ENCODE assay signal across 8 cellular contexts in the genomic region with DNA sequence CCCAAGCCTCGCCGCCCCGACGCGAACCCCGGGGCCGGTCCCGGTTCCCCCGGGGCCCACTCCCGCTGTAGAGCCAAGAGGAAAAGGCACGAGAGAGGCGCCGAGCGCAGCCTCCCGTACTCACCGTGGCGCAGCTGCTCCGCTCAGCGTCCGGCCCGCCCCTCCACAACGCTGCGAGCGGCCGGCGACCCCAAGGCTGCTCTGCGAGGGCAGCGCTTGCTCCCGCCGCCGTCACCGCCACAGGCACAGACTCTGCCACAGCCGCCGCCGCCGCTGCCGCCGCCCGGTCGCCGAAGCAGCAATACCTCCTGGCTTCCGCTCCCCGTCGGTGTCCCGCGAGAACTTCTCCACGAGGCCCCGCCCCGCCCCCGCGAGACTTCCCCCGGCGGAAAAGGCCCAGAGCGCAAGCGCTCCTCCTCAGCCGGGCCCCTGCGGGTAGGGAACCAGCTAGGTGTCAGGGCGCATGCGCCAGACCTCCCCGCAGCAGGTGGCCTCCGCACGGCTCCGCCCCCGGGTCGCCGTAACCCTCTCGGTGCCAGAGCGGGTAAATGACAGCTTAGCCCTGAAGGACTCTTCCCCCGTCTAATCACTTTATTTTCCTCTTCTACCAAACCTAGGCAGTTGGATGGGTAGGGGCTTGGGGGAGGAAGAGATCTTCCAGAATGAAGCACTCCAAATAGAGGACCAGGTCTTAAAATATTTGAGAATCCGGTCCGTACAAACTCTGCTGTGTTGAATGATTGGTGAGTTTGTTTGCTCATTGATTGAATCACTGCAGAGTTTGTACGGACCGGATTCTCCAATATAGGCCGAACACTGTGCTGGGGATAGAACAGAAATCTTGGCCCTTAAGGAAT. TPM values are rescaled to one million over a fixed set of nuclear protein-coding genes. Genes with fewer than 3 reads are reported as not detected.
DNase-seq lines count a peak whose midpoint lies in the region; ATAC-seq and TF ChIP-seq lines count a peak whose summit lies in the region.

A gene (minus strand): TSS at position 314 of the 857 bp plus-strand sequence. CDS start 12,050 bp downstream, outside the sequence.

- peak within 1 kb of the TSS; percentile 89 for H3K9ac ChIP-seq in SK-N-SH

- H4K20me1 ChIP-seq in SK-N-SH (ENCODE audit: insufficient read depth), result peaks cover 36% of the 10 kb centered on the region

- CTCF ChIA-PET in SK-N-SH (lab: Yijun Ruan, JAX), result interaction anchor here (0.6 to 5.8 kb wide), 14 partner anchors 9 to 291 kb away, joined by 3 to 65 read pairs (median 4); a partner anchor contains a TSS

- no peak for TF ChIP-seq RAD21 in SK-N-SH (IDR thresholded peaks at IDR 0.05; ENCODE audit: low read length)

- H2AFZ ChIP-seq in SK-N-SH (ENCODE audit: low read depth), result peak within 1 kb of the TSS; percentile 88

- no peaks in the 10 kb centered on the region; the same call in 1 of the 2 replicates for H3K27me3 ChIP-seq in SK-N-SH (ENCODE audit: insufficient read depth)

- ATAC-seq in HG02571 (IDR thresholded peaks at IDR 0.05; ENCODE audit: unreplicated experiment), result peak; percentile 79

- H3F3A ChIP-seq in SK-N-SH (replicated peaks; ENCODE audit: insufficient read depth), result peaks cover 19% of the 10 kb centered on the region

- H3K79me2 ChIP-seq in SK-N-SH (ENCODE audit: insufficient read depth), result peaks cover 49% of the 10 kb centered on the region

- peak within 1 kb of the TSS; percentile 82 to 86 for H3K4me3 ChIP-seq in SK-N-SH (ENCODE audit: low read depth in 2 of 2, low read length in 1 of 2)

- 2% methylated on average over 48 of the region's 74 CpGs for WGBS in SK-N-SH (ENCODE audit: low lambda C conversion rate)

- no peaks in the 10 kb centered on the region for H3K9me3 ChIP-seq in SK-N-SH

- peaks cover 4 to 6% of the 10 kb centered on the region in 2 experiments; a peak in 3 of 4 replicates for H3K4me1 ChIP-seq in SK-N-SH (ENCODE audit: control insufficient read depth in 1 of 2, insufficient read depth in 2 of 2, low read depth in 1 of 2, low read length in 1 of 2)

- no peak for TF ChIP-seq CTCF in SK-N-SH (IDR thresholded peaks at IDR 0.05)

- no peak; a peak in 1 of 4 replicates for TF ChIP-seq EP300 in SK-N-SH (IDR thresholded peaks at IDR 0.05; ENCODE audit: borderline replicate concordance in 1 of 2, low read depth in 1 of 2, low read length in 1 of 2)

- peak within 1 kb of the TSS; percentile 69 to 70 for H3K27ac ChIP-seq in SK-N-SH (ENCODE audit: low read depth in 2 of 2, low read length in 1 of 2)
- H3K27ac ChIP-seq in substantia nigra (ENCODE audit: low read depth, low read length, poor library complexity, severe bottlenecking), result peak within 1 kb of the TSS; percentile 88

- DNase-seq in GM03348 (ENCODE audit: low spot score) (peak; percentile 100), NCI-H1092 (lab: John Stamatoyannopoulos, UW) (peak; percentile 96), SK-N-SH (peak; percentile 100), germinal center (ENCODE audit: low spot score) (peak; percentile 100), non-pigmented ciliary epithelial cell (ENCODE audit: low read depth) (peak; percentile 55), substantia nigra (lab: John Stamatoyannopoulos, UW) (peak; percentile 91 to 99 (median 97))
- peak; percentile 100 for DNase-seq in activated naive CD4-positive, alpha-beta T cell treated with anti-CD3 and anti-CD28 coated beads, Interleukin-2, amount 50 U/mL, for 16 hours

- H3K9me2 ChIP-seq in SK-N-SH, result no peaks in the 10 kb centered on the region

- POLR2A ChIA-PET in SK-N-SH (lab: Yijun Ruan, JAX), result interaction anchor here (0.5 to 2.4 kb wide), 12 partner anchors 12 to 212 kb away, joined by 3 to 20 read pairs (median 4); a partner anchor contains a TSS

- H3K36me3 ChIP-seq in SK-N-SH (replicated peaks in 1 of 2; ENCODE audit: control insufficient read depth in 1 of 2, insufficient read depth in 2 of 2, low read length in 1 of 2), result no peaks in the 10 kb centered on the region

- peak within 1 kb of the TSS; percentile 90 for H3K4me2 ChIP-seq in SK-N-SH

TF ChIP-seq in SK-N-SH, 30 proteins besides CTCF, POLR2A, EP300 and RAD21 (continues in another document):
- TF ChIP-seq, protein P1, sequence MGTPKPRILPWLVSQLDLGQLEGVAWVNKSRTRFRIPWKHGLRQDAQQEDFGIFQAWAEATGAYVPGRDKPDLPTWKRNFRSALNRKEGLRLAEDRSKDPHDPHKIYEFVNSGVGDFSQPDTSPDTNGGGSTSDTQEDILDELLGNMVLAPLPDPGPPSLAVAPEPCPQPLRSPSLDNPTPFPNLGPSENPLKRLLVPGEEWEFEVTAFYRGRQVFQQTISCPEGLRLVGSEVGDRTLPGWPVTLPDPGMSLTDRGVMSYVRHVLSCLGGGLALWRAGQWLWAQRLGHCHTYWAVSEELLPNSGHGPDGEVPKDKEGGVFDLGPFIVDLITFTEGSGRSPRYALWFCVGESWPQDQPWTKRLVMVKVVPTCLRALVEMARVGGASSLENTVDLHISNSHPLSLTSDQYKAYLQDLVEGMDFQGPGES (IDR thresholded peaks at IDR 0.05; ENCODE audit: low read depth, low read length), result no peak
- TF ChIP-seq SIN3A (IDR thresholded peaks at IDR 0.05; ENCODE audit: borderline replicate concordance, low read depth, low read length), result peak; percentile 84
- no peak for TF ChIP-seq RXRA (IDR thresholded peaks at IDR 0.05; ENCODE audit: borderline replicate concordance, low read depth)
- TF ChIP-seq, protein P2, sequence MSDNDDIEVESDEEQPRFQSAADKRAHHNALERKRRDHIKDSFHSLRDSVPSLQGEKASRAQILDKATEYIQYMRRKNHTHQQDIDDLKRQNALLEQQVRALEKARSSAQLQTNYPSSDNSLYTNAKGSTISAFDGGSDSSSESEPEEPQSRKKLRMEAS (IDR thresholded peaks at IDR 0.05; ENCODE audit: low read depth), result peak; percentile 55
- no peak for TF ChIP-seq SMC3 (IDR thresholded peaks at IDR 0.05; ENCODE audit: low read depth, low read length)
- peak; percentile 60; the same call in 1 of the 2 replicates for TF ChIP-seq GABPA (IDR thresholded peaks at IDR 0.05; ENCODE audit: low read depth)
- TF ChIP-seq, protein P3, sequence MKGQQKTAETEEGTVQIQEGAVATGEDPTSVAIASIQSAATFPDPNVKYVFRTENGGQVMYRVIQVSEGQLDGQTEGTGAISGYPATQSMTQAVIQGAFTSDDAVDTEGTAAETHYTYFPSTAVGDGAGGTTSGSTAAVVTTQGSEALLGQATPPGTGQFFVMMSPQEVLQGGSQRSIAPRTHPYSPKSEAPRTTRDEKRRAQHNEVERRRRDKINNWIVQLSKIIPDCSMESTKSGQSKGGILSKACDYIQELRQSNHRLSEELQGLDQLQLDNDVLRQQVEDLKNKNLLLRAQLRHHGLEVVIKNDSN (IDR thresholded peaks at IDR 0.05; ENCODE audit: borderline replicate concordance, low read depth), result peak; percentile 73; the same call in 1 of the 2 replicates
- TF ChIP-seq POLR2AphosphoS5 (IDR thresholded peaks at IDR 0.05; ENCODE audit: low read depth, low read length), result peak; percentile 93
- TF ChIP-seq NRF1 (IDR thresholded peaks at IDR 0.05; ENCODE audit: low read depth, low read length), result peak; percentile 99
- peak; percentile 78 for TF ChIP-seq ELF1 (IDR thresholded peaks at IDR 0.05)
- TF ChIP-seq FOXM1 (IDR thresholded peaks at IDR 0.05; ENCODE audit: low read depth), result no peak
- TF ChIP-seq TEAD4 (IDR thresholded peaks at IDR 0.05; ENCODE audit: borderline replicate concordance, insufficient read depth), result no peak
- peak; percentile 99 for TF ChIP-seq CHD2 (IDR thresholded peaks at IDR 0.05; ENCODE audit: low read length, partially characterized antibody)
- peak; percentile 74 for TF ChIP-seq MXI1 (IDR thresholded peaks at IDR 0.05; ENCODE audit: low read depth, low read length)
- TF ChIP-seq YY1 (IDR thresholded peaks at IDR 0.05; ENCODE audit: low read depth), result 0 out of 2 replicates have a peak, but pooled peaks have one; percentile 9
- TF ChIP-seq RCOR1 (IDR thresholded peaks at IDR 0.05; ENCODE audit: low read length), result peak; percentile 20; the same call in 1 of the 2 replicates
- TF ChIP-seq, protein P4, sequence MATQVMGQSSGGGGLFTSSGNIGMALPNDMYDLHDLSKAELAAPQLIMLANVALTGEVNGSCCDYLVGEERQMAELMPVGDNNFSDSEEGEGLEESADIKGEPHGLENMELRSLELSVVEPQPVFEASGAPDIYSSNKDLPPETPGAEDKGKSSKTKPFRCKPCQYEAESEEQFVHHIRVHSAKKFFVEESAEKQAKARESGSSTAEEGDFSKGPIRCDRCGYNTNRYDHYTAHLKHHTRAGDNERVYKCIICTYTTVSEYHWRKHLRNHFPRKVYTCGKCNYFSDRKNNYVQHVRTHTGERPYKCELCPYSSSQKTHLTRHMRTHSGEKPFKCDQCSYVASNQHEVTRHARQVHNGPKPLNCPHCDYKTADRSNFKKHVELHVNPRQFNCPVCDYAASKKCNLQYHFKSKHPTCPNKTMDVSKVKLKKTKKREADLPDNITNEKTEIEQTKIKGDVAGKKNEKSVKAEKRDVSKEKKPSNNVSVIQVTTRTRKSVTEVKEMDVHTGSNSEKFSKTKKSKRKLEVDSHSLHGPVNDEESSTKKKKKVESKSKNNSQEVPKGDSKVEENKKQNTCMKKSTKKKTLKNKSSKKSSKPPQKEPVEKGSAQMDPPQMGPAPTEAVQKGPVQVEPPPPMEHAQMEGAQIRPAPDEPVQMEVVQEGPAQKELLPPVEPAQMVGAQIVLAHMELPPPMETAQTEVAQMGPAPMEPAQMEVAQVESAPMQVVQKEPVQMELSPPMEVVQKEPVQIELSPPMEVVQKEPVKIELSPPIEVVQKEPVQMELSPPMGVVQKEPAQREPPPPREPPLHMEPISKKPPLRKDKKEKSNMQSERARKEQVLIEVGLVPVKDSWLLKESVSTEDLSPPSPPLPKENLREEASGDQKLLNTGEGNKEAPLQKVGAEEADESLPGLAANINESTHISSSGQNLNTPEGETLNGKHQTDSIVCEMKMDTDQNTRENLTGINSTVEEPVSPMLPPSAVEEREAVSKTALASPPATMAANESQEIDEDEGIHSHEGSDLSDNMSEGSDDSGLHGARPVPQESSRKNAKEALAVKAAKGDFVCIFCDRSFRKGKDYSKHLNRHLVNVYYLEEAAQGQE (IDR thresholded peaks at IDR 0.05; ENCODE audit: low read depth, low read length), result no peak
- TF ChIP-seq, protein P5, sequence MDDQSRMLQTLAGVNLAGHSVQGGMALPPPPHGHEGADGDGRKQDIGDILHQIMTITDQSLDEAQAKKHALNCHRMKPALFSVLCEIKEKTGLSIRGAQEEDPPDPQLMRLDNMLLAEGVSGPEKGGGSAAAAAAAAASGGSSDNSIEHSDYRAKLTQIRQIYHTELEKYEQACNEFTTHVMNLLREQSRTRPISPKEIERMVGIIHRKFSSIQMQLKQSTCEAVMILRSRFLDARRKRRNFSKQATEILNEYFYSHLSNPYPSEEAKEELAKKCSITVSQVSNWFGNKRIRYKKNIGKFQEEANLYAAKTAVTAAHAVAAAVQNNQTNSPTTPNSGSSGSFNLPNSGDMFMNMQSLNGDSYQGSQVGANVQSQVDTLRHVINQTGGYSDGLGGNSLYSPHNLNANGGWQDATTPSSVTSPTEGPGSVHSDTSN (IDR thresholded peaks at IDR 0.05), result no peak; the same call in 1 of the 2 replicates

RNA-seq across cellular contexts. Expression of the gene that starts here (rescaled TPM):
- 81.6 and 89.6 TPM in 2 replicates for polyA plus RNA-seq in SK-N-SH (2012; rRNA removed)
- polyA plus RNA-seq in SK-N-SH (2012; cell fraction: cytosol; rRNA removed), result 79.2 and 104 TPM in 2 replicates
- polyA plus RNA-seq in SK-N-SH (2012; cell fraction: nucleus; rRNA removed), result 83.6 and 109 TPM in 2 replicates

Comparison
In these comparisons a context has a peak if more than half of its experiments do, and no peak if none do; other contexts are left out.
1. Peak in every context shown above with its lines: DNase-seq, ATAC-seq, H3K4me3 ChIP-seq and H3K27ac ChIP-seq.